Comparison of ENCODE assay signal across 9 cellular contexts in genomic region chr19:35902870-35903475, GRCh38. TPM values are rescaled to one million over a fixed set of nuclear protein-coding genes. Genes with fewer than 3 reads are reported as not detected.
A peak's percentile ranks its signal among the peaks of the same experiment; 100 is the strongest.
DNase-seq lines count a peak whose midpoint lies in the region; FAIRE-seq and TF ChIP-seq lines count a peak whose summit lies in the region.
"Had no signal": no experiment of that assay in that cellular context is flagged by ENCODE, and none has a peak within 500 bp of the region (broad histone marks: within the 10 kb centered on the region; RNA-seq: fewer than 3 reads in every experiment).

No MANE protein-coding gene starts in this region.

- 67 to 74% methylated on average over 10 of the region's 10 CpGs for WGBS in lower leg skin, 2 donors

- H3K4me3 ChIP-seq in ACC112 (ENCODE audit: low read depth, low read length) (peak overlapping the region; percentile 64), HL-60 (replicated peaks; ENCODE audit: insufficient read depth, low read length) (peak overlapping the region; percentile 91), brain microvascular endothelial cell (ENCODE audit: low read depth, low read length) (peak overlapping the region; percentile 41), mucosa of rectum (ENCODE audit: low read length in 2 of 2) (peak overlapping the region; percentile 45 to 60), lower leg skin (ENCODE audit: low read depth, poor library complexity, severe bottlenecking) (no peak overlapping the region)

- H3K27me3 ChIP-seq in ACC112 (ENCODE audit: insufficient read depth, low read length) (no peaks in the 10 kb centered on the region), HL-60 (ENCODE audit: insufficient read depth, poor library complexity, severe bottlenecking) (no peaks in the 10 kb centered on the region), brain microvascular endothelial cell (replicated peaks) (no peaks in the 10 kb centered on the region), mucosa of rectum (ENCODE audit: control insufficient read depth in 2 of 2, insufficient read depth in 2 of 2, low read length in 2 of 2) (no peaks in the 10 kb centered on the region)

- intact Hi-C loops in lower leg skin (cut with DNase I; ENCODE audit: low total_unique reads), result no loop called here

- peak overlapping the region; percentile 72 for H2AFZ ChIP-seq in ACC112 (ENCODE audit: low read length, unreplicated experiment)

- no peak overlapping the region for H3K27ac ChIP-seq in ACC112 (ENCODE audit: low read depth, low read length)
- peak overlapping the region; percentile 94 for H3K27ac ChIP-seq in HL-60 (replicated peaks)
- no peak overlapping the region for H3K27ac ChIP-seq in brain microvascular endothelial cell
- peak overlapping the region; percentile 64 to 85 for H3K27ac ChIP-seq in mucosa of rectum (ENCODE audit: low read depth in 2 of 2, low read length in 2 of 2)

- peak overlapping the region; percentile 36 to 41 for H3K9ac ChIP-seq in mucosa of rectum (ENCODE audit: low read depth in 1 of 2, low read length in 2 of 2)

- H3K9me3 ChIP-seq in mucosa of rectum (ENCODE audit: control insufficient read depth in 2 of 2, low read length in 2 of 2), result no peaks in the 10 kb centered on the region

- in situ Hi-C loops in brain microvascular endothelial cell (cut with HindIII; ENCODE audit: low pct_ligation_motif_present, low sequenced_read_pairs), result no loop called here

- DNase-seq in HL-60 (ENCODE audit: low read depth in 1 of 2, low spot score in 1 of 2), result no peak
- no peak for DNase-seq in brain microvascular endothelial cell
- DNase-seq in lower leg skin (ENCODE audit: low spot score in 2 of 2), result no peak
- no peak for DNase-seq in T1000 (lab: John Stamatoyannopoulos, UW)
- DNase-seq in NOMO-1 treated with dmso at 0.1 percent for 144 hours (lab: John Stamatoyannopoulos, UW; ENCODE audit: unreplicated experiment), result no peak
- no peak for DNase-seq in frontal cortex (ENCODE audit: low spot score in 2 of 2)

- no peak for FAIRE-seq in frontal cortex (lab: Jason Lieb, UNC)
- FAIRE-seq: TTC549 had no signal

- TF ChIP-seq POLR2A in lower leg skin (IDR thresholded peaks at IDR 0.05), result no peak

- peaks cover 9% of the 10 kb centered on the region for H3K79me2 ChIP-seq in ACC112 (ENCODE audit: control insufficient read depth, insufficient read depth, low read length, unreplicated experiment)

- H3K36me3 ChIP-seq in ACC112 (ENCODE audit: insufficient read depth, low read length) (no peaks in the 10 kb centered on the region), brain microvascular endothelial cell (replicated peaks) (no peaks in the 10 kb centered on the region), mucosa of rectum (ENCODE audit: control insufficient read depth in 2 of 2, insufficient read depth in 2 of 2, low read length in 2 of 2) (no peaks in the 10 kb centered on the region)

- H3K4me1 ChIP-seq in ACC112 (ENCODE audit: control insufficient read depth, insufficient read depth, low read length, unreplicated experiment) (peaks cover 12% of the 10 kb centered on the region), mucosa of rectum (ENCODE audit: control insufficient read depth in 2 of 2, insufficient read depth in 2 of 2, low read length in 2 of 2) (peaks cover 8 to 11% of the 10 kb centered on the region in 2 donors)

- TF ChIP-seq CTCF in HL-60 (IDR thresholded peaks at IDR 0.05; ENCODE audit: insufficient read depth, low read length) (no peak), brain microvascular endothelial cell (IDR thresholded peaks at IDR 0.05; ENCODE audit: low read depth, low read length, missing control alignments) (no peak), lower leg skin (IDR thresholded peaks at IDR 0.05) (no peak)

RNA-seq across cellular contexts. Expression of gene HCST, which starts 0.6 kb away (rescaled TPM):
- 1 to 10 TPM in 2 of 4 donors, under 1 TPM in 1, not detected in 1; 0.79 to 8.4 (median 4.4) TPM for total RNA-seq in lower leg skin
- total RNA-seq in frontal cortex, result 0.41 TPM

RNA-seq across cellular contexts. Expression of gene NFKBID, which starts 2.6 kb away (rescaled TPM):
- total RNA-seq in lower leg skin, result 100 to 1,000 TPM in 1 of 4 donors, 10 to 100 TPM in 1, 1 to 10 TPM in 2; 5.9 to 476 (median 25.8) TPM
- 2.4 TPM for total RNA-seq in frontal cortex

RNA-seq across cellular contexts. Expression of gene TYROBP, which starts 5.1 kb away (rescaled TPM):
- total RNA-seq in lower leg skin (10 to 100 TPM; 25.7 to 29.9 (median 28.4) TPM), frontal cortex (2.9 TPM)

RNA-seq across cellular contexts. Expression of gene LRFN3, which starts 33.2 kb away (rescaled TPM):
- total RNA-seq in lower leg skin (10 to 100 TPM in 3 of 4 donors, 1 to 10 TPM in 1; 6.8 to 17.9 (median 11.4) TPM), frontal cortex (7.7 TPM)

RNA-seq across cellular contexts. Expression of gene APLP1, which starts 34.6 kb away (rescaled TPM):
- total RNA-seq in lower leg skin (1 to 10 TPM; 1.6 to 5.6 (median 2.3) TPM), frontal cortex (214 TPM)

Comparison
In these comparisons a context has a peak if more than half of its experiments do, and no peak if none do; other contexts are left out.
1. H3K27ac ChIP-seq: peak in HL-60 (single experiment) and mucosa of rectum (2 of 2); none in ACC112 (single experiment) and brain microvascular endothelial cell (single experiment).